Comparison of ENCODE assay signal across 2 cellular contexts in the genomic region with DNA sequence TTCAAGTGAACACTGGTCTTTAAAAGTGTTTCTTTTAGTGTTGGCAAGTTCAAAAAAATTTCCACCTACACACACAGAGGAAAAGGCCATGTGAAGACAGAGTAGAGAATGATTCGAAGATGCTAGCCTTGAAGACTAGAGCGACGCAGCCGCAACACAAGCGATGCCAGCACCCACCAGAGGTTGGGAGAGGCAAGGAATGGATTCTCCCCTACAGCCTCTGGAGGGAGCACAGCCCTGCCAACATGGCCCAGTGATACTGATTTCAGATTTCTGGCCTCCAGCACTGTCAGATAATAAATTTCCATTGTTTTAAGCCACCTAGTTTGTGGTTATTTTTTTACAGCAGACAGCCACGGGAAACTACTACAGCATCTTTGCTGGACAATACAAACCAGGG.
TF ChIP-seq lines count a peak whose summit lies in the region.

No MANE protein-coding gene starts in this region.

TF ChIP-seq in SK-N-SH treated with all-trans-retinoic acid at 6 μM for 48 hours, 23 proteins besides CTCF, POLR2A, EP300 and RAD21:
- TF ChIP-seq, protein P1, sequence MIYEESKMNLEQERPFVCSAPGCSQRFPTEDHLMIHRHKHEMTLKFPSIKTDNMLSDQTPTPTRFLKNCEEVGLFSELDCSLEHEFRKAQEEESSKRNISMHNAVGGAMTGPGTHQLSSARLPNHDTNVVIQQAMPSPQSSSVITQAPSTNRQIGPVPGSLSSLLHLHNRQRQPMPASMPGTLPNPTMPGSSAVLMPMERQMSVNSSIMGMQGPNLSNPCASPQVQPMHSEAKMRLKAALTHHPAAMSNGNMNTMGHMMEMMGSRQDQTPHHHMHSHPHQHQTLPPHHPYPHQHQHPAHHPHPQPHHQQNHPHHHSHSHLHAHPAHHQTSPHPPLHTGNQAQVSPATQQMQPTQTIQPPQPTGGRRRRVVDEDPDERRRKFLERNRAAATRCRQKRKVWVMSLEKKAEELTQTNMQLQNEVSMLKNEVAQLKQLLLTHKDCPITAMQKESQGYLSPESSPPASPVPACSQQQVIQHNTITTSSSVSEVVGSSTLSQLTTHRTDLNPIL (CRISPR knock-in tag; IDR thresholded peaks at IDR 0.05; ENCODE audit: low read depth): no peak
- TF ChIP-seq ESRRG (CRISPR knock-in tag; IDR thresholded peaks at IDR 0.05): no peak
- TF ChIP-seq ZNF70 (CRISPR knock-in tag; IDR thresholded peaks at IDR 0.05): no peak
- no peak for TF ChIP-seq CSRNP3 (CRISPR knock-in tag; IDR thresholded peaks at IDR 0.05)
- TF ChIP-seq PPARA (CRISPR knock-in tag; IDR thresholded peaks at IDR 0.05; ENCODE audit: borderline replicate concordance): no peak
- TF ChIP-seq BACH2 (CRISPR knock-in tag; IDR thresholded peaks at IDR 0.05; ENCODE audit: borderline replicate concordance): no peak
- no peak for TF ChIP-seq TCF4 (CRISPR knock-in tag; IDR thresholded peaks at IDR 0.05; ENCODE audit: borderline replicate concordance)
- no peak for TF ChIP-seq GLIS3 (CRISPR knock-in tag; IDR thresholded peaks at IDR 0.05)
- TF ChIP-seq, protein P2, sequence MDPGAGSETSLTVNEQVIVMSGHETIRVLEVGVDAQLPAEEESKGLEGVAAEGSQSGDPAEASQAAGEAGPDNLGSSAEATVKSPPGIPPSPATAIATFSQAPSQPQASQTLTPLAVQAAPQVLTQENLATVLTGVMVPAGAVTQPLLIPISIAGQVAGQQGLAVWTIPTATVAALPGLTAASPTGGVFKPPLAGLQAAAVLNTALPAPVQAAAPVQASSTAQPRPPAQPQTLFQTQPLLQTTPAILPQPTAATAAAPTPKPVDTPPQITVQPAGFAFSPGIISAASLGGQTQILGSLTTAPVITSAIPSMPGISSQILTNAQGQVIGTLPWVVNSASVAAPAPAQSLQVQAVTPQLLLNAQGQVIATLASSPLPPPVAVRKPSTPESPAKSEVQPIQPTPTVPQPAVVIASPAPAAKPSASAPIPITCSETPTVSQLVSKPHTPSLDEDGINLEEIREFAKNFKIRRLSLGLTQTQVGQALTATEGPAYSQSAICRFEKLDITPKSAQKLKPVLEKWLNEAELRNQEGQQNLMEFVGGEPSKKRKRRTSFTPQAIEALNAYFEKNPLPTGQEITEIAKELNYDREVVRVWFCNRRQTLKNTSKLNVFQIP (CRISPR knock-in tag; IDR thresholded peaks at IDR 0.05; ENCODE audit: borderline replicate concordance, low read depth): no peak
- no peak for TF ChIP-seq ZFP30 (CRISPR knock-in tag; IDR thresholded peaks at IDR 0.05)
- TF ChIP-seq ZNF8 (CRISPR knock-in tag; IDR thresholded peaks at IDR 0.05): no peak

TF ChIP-seq in SK-N-SH, 30 proteins besides CTCF, POLR2A, EP300 and RAD21:
- TF ChIP-seq TCF12 (IDR thresholded peaks at IDR 0.05) (no peak), ELF1 (IDR thresholded peaks at IDR 0.05) (no peak), CHD2 (IDR thresholded peaks at IDR 0.05; ENCODE audit: low read length, partially characterized antibody) (no peak), SIN3A (IDR thresholded peaks at IDR 0.05; ENCODE audit: borderline replicate concordance, low read depth, low read length) (no peak), SMC3 (IDR thresholded peaks at IDR 0.05; ENCODE audit: low read depth, low read length) (no peak), RFX5 (IDR thresholded peaks at IDR 0.05; ENCODE audit: low read length) (no peak), TEAD4 (IDR thresholded peaks at IDR 0.05; ENCODE audit: borderline replicate concordance, insufficient read depth) (no peak), ZBTB33 (IDR thresholded peaks at IDR 0.05; ENCODE audit: borderline replicate concordance, low read depth) (no peak), USF2 (IDR thresholded peaks at IDR 0.05; ENCODE audit: borderline replicate concordance, low read depth, low read length) (no peak), TAF1 (IDR thresholded peaks at IDR 0.05; ENCODE audit: borderline replicate concordance, low read depth, low read length) (no peak), PBX3 (IDR thresholded peaks at IDR 0.05) (no peak), POLR2AphosphoS5 (IDR thresholded peaks at IDR 0.05; ENCODE audit: low read depth, low read length) (no peak), REST (IDR thresholded peaks at IDR 0.05; ENCODE audit: low read depth, low read length) (no peak)
